In the genomic region with DNA sequence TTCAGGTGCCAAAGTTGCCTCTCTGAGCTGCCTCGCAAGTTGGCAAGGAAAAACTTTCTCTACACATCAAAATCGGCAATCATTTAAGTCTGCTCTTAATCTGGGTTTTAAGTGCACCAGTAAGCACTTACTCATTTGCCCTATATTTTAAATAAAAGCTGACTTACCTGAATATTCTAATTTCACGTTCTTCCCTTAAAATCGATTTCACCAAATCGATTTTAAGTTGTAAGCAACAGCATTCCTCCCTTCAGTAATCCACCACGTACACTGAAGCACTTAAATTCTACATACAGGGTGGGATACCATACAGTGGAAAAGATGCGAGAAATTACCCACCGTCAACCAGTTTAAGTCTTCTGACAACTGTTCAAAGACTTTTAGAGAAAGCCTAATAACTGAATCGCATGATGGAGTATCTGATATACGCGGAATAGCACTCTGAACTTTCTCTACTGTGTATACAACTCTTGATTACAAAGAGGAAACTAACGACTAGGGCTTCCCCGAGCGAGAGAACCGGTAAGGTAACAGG, we compare ENCODE assay signal across 2 cellular contexts.
TF ChIP-seq lines count a peak whose summit lies in the region.

No MANE protein-coding gene starts in this region.

TF ChIP-seq in SK-N-SH, 30 proteins besides CTCF, POLR2A, EP300 and RAD21:
- TF ChIP-seq, protein P1, sequence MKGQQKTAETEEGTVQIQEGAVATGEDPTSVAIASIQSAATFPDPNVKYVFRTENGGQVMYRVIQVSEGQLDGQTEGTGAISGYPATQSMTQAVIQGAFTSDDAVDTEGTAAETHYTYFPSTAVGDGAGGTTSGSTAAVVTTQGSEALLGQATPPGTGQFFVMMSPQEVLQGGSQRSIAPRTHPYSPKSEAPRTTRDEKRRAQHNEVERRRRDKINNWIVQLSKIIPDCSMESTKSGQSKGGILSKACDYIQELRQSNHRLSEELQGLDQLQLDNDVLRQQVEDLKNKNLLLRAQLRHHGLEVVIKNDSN (IDR thresholded peaks at IDR 0.05; ENCODE audit: borderline replicate concordance, low read depth): no peak
- TF ChIP-seq TEAD4 (IDR thresholded peaks at IDR 0.05; ENCODE audit: borderline replicate concordance, insufficient read depth) (no peak), FOSL2 (IDR thresholded peaks at IDR 0.05; ENCODE audit: borderline replicate concordance, low read depth) (no peak), YY1 (IDR thresholded peaks at IDR 0.05; ENCODE audit: low read depth) (no peak), POLR2AphosphoS5 (IDR thresholded peaks at IDR 0.05; ENCODE audit: low read depth, low read length) (no peak), CHD2 (IDR thresholded peaks at IDR 0.05; ENCODE audit: low read length, partially characterized antibody) (no peak), FOXJ3 (CRISPR knock-in tag; IDR thresholded peaks at IDR 0.05) (no peak), FOXM1 (IDR thresholded peaks at IDR 0.05; ENCODE audit: low read depth) (no peak), RCOR1 (IDR thresholded peaks at IDR 0.05; ENCODE audit: low read length) (no peak), TCF12 (IDR thresholded peaks at IDR 0.05) (no peak), RFX5 (IDR thresholded peaks at IDR 0.05; ENCODE audit: low read length) (no peak), GATA2 (CRISPR knock-in tag; IDR thresholded peaks at IDR 0.05) (no peak), GABPA (IDR thresholded peaks at IDR 0.05; ENCODE audit: low read depth) (no peak), TAF1 (IDR thresholded peaks at IDR 0.05; ENCODE audit: borderline replicate concordance, low read depth, low read length) (no peak), RXRA (IDR thresholded peaks at IDR 0.05; ENCODE audit: borderline replicate concordance, low read depth) (no peak), NFIC (IDR thresholded peaks at IDR 0.05; ENCODE audit: borderline replicate concordance) (no peak), NRF1 (IDR thresholded peaks at IDR 0.05; ENCODE audit: low read depth, low read length) (no peak)
- TF ChIP-seq, protein P2, sequence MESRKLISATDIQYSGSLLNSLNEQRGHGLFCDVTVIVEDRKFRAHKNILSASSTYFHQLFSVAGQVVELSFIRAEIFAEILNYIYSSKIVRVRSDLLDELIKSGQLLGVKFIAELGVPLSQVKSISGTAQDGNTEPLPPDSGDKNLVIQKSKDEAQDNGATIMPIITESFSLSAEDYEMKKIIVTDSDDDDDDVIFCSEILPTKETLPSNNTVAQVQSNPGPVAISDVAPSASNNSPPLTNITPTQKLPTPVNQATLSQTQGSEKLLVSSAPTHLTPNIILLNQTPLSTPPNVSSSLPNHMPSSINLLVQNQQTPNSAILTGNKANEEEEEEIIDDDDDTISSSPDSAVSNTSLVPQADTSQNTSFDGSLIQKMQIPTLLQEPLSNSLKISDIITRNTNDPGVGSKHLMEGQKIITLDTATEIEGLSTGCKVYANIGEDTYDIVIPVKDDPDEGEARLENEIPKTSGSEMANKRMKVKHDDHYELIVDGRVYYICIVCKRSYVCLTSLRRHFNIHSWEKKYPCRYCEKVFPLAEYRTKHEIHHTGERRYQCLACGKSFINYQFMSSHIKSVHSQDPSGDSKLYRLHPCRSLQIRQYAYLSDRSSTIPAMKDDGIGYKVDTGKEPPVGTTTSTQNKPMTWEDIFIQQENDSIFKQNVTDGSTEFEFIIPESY (IDR thresholded peaks at IDR 0.05; ENCODE audit: borderline replicate concordance, low read depth): no peak
- TF ChIP-seq, protein P3, sequence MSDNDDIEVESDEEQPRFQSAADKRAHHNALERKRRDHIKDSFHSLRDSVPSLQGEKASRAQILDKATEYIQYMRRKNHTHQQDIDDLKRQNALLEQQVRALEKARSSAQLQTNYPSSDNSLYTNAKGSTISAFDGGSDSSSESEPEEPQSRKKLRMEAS (IDR thresholded peaks at IDR 0.05; ENCODE audit: low read depth): no peak
- TF ChIP-seq, protein P4, sequence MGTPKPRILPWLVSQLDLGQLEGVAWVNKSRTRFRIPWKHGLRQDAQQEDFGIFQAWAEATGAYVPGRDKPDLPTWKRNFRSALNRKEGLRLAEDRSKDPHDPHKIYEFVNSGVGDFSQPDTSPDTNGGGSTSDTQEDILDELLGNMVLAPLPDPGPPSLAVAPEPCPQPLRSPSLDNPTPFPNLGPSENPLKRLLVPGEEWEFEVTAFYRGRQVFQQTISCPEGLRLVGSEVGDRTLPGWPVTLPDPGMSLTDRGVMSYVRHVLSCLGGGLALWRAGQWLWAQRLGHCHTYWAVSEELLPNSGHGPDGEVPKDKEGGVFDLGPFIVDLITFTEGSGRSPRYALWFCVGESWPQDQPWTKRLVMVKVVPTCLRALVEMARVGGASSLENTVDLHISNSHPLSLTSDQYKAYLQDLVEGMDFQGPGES (IDR thresholded peaks at IDR 0.05; ENCODE audit: low read depth, low read length): no peak

TF ChIP-seq in SK-N-SH treated with all-trans-retinoic acid at 6 μM for 48 hours, 23 proteins besides CTCF, POLR2A, EP300 and RAD21 (continued from another document):
- TF ChIP-seq PPARA (CRISPR knock-in tag; IDR thresholded peaks at IDR 0.05; ENCODE audit: borderline replicate concordance) (no peak), TOX (CRISPR knock-in tag; IDR thresholded peaks at IDR 0.05; ENCODE audit: borderline replicate concordance) (no peak), ZNF8 (CRISPR knock-in tag; IDR thresholded peaks at IDR 0.05) (no peak), ISL1 (CRISPR knock-in tag; IDR thresholded peaks at IDR 0.05) (no peak), ZFP3 (CRISPR knock-in tag; IDR thresholded peaks at IDR 0.05) (no peak), ZC3H10 (CRISPR knock-in tag; IDR thresholded peaks at IDR 0.05) (no peak), CSDC2 (CRISPR knock-in tag; IDR thresholded peaks at IDR 0.05) (no peak)
- TF ChIP-seq, protein P5, sequence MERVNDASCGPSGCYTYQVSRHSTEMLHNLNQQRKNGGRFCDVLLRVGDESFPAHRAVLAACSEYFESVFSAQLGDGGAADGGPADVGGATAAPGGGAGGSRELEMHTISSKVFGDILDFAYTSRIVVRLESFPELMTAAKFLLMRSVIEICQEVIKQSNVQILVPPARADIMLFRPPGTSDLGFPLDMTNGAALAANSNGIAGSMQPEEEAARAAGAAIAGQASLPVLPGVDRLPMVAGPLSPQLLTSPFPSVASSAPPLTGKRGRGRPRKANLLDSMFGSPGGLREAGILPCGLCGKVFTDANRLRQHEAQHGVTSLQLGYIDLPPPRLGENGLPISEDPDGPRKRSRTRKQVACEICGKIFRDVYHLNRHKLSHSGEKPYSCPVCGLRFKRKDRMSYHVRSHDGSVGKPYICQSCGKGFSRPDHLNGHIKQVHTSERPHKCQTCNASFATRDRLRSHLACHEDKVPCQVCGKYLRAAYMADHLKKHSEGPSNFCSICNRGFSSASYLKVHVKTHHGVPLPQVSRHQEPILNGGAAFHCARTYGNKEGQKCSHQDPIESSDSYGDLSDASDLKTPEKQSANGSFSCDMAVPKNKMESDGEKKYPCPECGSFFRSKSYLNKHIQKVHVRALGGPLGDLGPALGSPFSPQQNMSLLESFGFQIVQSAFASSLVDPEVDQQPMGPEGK (CRISPR knock-in tag; IDR thresholded peaks at IDR 0.05; ENCODE audit: borderline replicate concordance): no peak
- TF ChIP-seq, protein P6, sequence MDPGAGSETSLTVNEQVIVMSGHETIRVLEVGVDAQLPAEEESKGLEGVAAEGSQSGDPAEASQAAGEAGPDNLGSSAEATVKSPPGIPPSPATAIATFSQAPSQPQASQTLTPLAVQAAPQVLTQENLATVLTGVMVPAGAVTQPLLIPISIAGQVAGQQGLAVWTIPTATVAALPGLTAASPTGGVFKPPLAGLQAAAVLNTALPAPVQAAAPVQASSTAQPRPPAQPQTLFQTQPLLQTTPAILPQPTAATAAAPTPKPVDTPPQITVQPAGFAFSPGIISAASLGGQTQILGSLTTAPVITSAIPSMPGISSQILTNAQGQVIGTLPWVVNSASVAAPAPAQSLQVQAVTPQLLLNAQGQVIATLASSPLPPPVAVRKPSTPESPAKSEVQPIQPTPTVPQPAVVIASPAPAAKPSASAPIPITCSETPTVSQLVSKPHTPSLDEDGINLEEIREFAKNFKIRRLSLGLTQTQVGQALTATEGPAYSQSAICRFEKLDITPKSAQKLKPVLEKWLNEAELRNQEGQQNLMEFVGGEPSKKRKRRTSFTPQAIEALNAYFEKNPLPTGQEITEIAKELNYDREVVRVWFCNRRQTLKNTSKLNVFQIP (CRISPR knock-in tag; IDR thresholded peaks at IDR 0.05; ENCODE audit: borderline replicate concordance, low read depth): no peak
- TF ChIP-seq, protein P7, sequence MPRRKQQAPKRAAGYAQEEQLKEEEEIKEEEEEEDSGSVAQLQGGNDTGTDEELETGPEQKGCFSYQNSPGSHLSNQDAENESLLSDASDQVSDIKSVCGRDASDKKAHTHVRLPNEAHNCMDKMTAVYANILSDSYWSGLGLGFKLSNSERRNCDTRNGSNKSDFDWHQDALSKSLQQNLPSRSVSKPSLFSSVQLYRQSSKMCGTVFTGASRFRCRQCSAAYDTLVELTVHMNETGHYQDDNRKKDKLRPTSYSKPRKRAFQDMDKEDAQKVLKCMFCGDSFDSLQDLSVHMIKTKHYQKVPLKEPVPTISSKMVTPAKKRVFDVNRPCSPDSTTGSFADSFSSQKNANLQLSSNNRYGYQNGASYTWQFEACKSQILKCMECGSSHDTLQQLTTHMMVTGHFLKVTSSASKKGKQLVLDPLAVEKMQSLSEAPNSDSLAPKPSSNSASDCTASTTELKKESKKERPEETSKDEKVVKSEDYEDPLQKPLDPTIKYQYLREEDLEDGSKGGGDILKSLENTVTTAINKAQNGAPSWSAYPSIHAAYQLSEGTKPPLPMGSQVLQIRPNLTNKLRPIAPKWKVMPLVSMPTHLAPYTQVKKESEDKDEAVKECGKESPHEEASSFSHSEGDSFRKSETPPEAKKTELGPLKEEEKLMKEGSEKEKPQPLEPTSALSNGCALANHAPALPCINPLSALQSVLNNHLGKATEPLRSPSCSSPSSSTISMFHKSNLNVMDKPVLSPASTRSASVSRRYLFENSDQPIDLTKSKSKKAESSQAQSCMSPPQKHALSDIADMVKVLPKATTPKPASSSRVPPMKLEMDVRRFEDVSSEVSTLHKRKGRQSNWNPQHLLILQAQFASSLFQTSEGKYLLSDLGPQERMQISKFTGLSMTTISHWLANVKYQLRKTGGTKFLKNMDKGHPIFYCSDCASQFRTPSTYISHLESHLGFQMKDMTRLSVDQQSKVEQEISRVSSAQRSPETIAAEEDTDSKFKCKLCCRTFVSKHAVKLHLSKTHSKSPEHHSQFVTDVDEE (CRISPR knock-in tag; IDR thresholded peaks at IDR 0.05): no peak
- TF ChIP-seq, protein P8, sequence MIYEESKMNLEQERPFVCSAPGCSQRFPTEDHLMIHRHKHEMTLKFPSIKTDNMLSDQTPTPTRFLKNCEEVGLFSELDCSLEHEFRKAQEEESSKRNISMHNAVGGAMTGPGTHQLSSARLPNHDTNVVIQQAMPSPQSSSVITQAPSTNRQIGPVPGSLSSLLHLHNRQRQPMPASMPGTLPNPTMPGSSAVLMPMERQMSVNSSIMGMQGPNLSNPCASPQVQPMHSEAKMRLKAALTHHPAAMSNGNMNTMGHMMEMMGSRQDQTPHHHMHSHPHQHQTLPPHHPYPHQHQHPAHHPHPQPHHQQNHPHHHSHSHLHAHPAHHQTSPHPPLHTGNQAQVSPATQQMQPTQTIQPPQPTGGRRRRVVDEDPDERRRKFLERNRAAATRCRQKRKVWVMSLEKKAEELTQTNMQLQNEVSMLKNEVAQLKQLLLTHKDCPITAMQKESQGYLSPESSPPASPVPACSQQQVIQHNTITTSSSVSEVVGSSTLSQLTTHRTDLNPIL (CRISPR knock-in tag; IDR thresholded peaks at IDR 0.05; ENCODE audit: low read depth): no peak
